In genomic region chr1:118147542-118147941, GRCh38 we compare ENCODE assay signal across 1 cellular context.
TF ChIP-seq lines count a peak whose summit lies in the region.

No MANE protein-coding gene starts in this region.

TF ChIP-seq in HepG2, 621 proteins besides CTCF, POLR2A, EP300 and RAD21:
- TF ChIP-seq CEBPB (IDR thresholded peaks at IDR 0.05; ENCODE audit: borderline replicate concordance, low read depth, low read length), result 0 out of 2 replicates have a peak, but pooled peaks have one; percentile 4
- TF ChIP-seq TRIM22 (IDR thresholded peaks at IDR 0.05), result no peak
